Comparison of ENCODE assay signal across 8 cellular contexts in genomic region chr1:61641578-61642336, GRCh38.
DNase-seq lines count a peak whose midpoint lies in the region; ATAC-seq and TF ChIP-seq lines count a peak whose summit lies in the region.

No MANE protein-coding gene starts in this region.

- POLR2A ChIA-PET in CD8-positive, alpha-beta T cell (lab: Charles Lee), result no interaction called here

- intact Hi-C loops in CD8-positive, alpha-beta T cell (cut with DNase I, micrococcal nuclease), result loop anchor here in 1 of 2 experiments (1.0 to 10.0 kb wide), 2 partner anchors 591 to 1667 kb away; no protein-coding TSS in a partner anchor

- H3K27ac ChIP-seq in CD8-positive, alpha-beta T cell (ENCODE audit: low read depth, low read length), result no peak overlapping the region
- peak overlapping the region; percentile 54 for H3K27ac ChIP-seq in HL-60 (replicated peaks)
- no peak overlapping the region for H3K27ac ChIP-seq in smooth muscle cell (ENCODE audit: low read depth)

- H3F3A ChIP-seq in smooth muscle cell (ENCODE audit: low read depth), result no peaks in the 10 kb centered on the region

- H3K36me3 ChIP-seq in CD8-positive, alpha-beta T cell (ENCODE audit: insufficient read depth, low read length), result no peaks in the 10 kb centered on the region
- no peaks in the 10 kb centered on the region for H3K36me3 ChIP-seq in smooth muscle cell (ENCODE audit: low read depth)

- H3K4me3 ChIP-seq in CD8-positive, alpha-beta T cell (ENCODE audit: low read depth, low read length), result peak overlapping the region; percentile 25
- H3K4me3 ChIP-seq in HL-60 (replicated peaks; ENCODE audit: insufficient read depth, low read length) (no peak overlapping the region), astrocyte of the cerebellum (ENCODE audit: low read depth, low read length) (no peak overlapping the region), smooth muscle cell (no peak overlapping the region)

- no peak overlapping the region for H3K9ac ChIP-seq in smooth muscle cell (ENCODE audit: low read depth)

- H3K36me3 Mint-ChIP-seq in CD8-positive, alpha-beta T cell, result no peaks in the 10 kb centered on the region
- peaks cover 13% of the 10 kb centered on the region for H3K36me3 Mint-ChIP-seq in T-helper 17 cell (ENCODE audit: low read depth)
- no peaks in the 10 kb centered on the region for H3K36me3 Mint-ChIP-seq in immature natural killer cell

- peaks cover 4% of the 10 kb centered on the region for H3K27me3 ChIP-seq in CD8-positive, alpha-beta T cell (ENCODE audit: insufficient read depth, low read length)
- H3K27me3 ChIP-seq in HL-60 (ENCODE audit: insufficient read depth, poor library complexity, severe bottlenecking) (no peaks in the 10 kb centered on the region), smooth muscle cell (ENCODE audit: low read depth) (peaks cover 3% of the 10 kb centered on the region)

- no peaks in the 10 kb centered on the region for H3K9me3 Mint-ChIP-seq in CD8-positive, alpha-beta T cell
- H3K9me3 Mint-ChIP-seq in immature natural killer cell, result no peaks in the 10 kb centered on the region

- H3K4me2 ChIP-seq in smooth muscle cell, result peak overlapping the region; percentile 74

- no peaks in the 10 kb centered on the region for H3K9me3 ChIP-seq in CD8-positive, alpha-beta T cell (ENCODE audit: low read length)
- H3K9me3 ChIP-seq in T-helper 17 cell (ENCODE audit: control insufficient read depth, low read length, poor library complexity, severe bottlenecking) (no peaks in the 10 kb centered on the region), smooth muscle cell (replicated peaks; ENCODE audit: low read depth) (no peaks in the 10 kb centered on the region)

- peaks cover 11% of the 10 kb centered on the region for H3K4me1 Mint-ChIP-seq in CD8-positive, alpha-beta T cell (ENCODE audit: low read depth)
- H3K4me1 Mint-ChIP-seq in T-helper 17 cell (peaks cover 9% of the 10 kb centered on the region), immature natural killer cell (peaks cover 12% of the 10 kb centered on the region in 2 donors)

- peak; percentile 73 for TF ChIP-seq CTCF in CD8-positive, alpha-beta T cell (IDR thresholded peaks at IDR 0.05)
- TF ChIP-seq CTCF in GM20000 (IDR thresholded peaks at IDR 0.05; ENCODE audit: extremely low read depth, missing control alignments) (peak; percentile 62), HL-60 (IDR thresholded peaks at IDR 0.05; ENCODE audit: insufficient read depth, low read length) (peak; percentile 63), astrocyte of the cerebellum (IDR thresholded peaks at IDR 0.05; ENCODE audit: low read depth, low read length, missing control alignments) (peak; percentile 67), smooth muscle cell (IDR thresholded peaks at IDR 0.05; ENCODE audit: borderline replicate concordance, insufficient read depth, poor library complexity, severe bottlenecking) (peak; percentile 65)

- peak overlapping the region; percentile 75 for H2AFZ ChIP-seq in smooth muscle cell (ENCODE audit: low read depth)

- WGBS in smooth muscle cell (ENCODE audit: low lambda C conversion rate), result 28% methylated on average over 23 of the region's 23 CpGs

- H3K4me3 Mint-ChIP-seq in CD8-positive, alpha-beta T cell, result peak overlapping the region; percentile 69
- H3K4me3 Mint-ChIP-seq in T-helper 17 cell (peak overlapping the region; percentile 63), immature natural killer cell (peak overlapping the region; percentile 60 to 84 (median 78))

- H3K4me1 ChIP-seq in CD8-positive, alpha-beta T cell (ENCODE audit: insufficient read depth, low read length), result no peaks in the 10 kb centered on the region
- no peaks in the 10 kb centered on the region for H3K4me1 ChIP-seq in smooth muscle cell (ENCODE audit: low read depth)

- H3K79me2 ChIP-seq in smooth muscle cell (ENCODE audit: low read depth), result no peaks in the 10 kb centered on the region

- CTCF ChIA-PET in CD8-positive, alpha-beta T cell (lab: Charles Lee), result interaction anchor here (0.7 to 2.1 kb wide), 6 partner anchors 11 to 592 kb away, joined by 3 to 7 read pairs (median 3); no protein-coding TSS in a partner anchor

- H3K27me3 Mint-ChIP-seq in CD8-positive, alpha-beta T cell (ENCODE audit: low read depth), result peaks cover 2% of the 10 kb centered on the region
- H3K27me3 Mint-ChIP-seq in T-helper 17 cell, result peaks cover 31% of the 10 kb centered on the region
- H3K27me3 Mint-ChIP-seq in immature natural killer cell (ENCODE audit: low read depth in 3 of 3), result peaks cover 0 to 2% (median 0%) of the 10 kb centered on the region in 3 donors

- no peaks in the 10 kb centered on the region for H4K20me1 ChIP-seq in smooth muscle cell (ENCODE audit: low read depth)

- DNase-seq in CD8-positive, alpha-beta T cell, result peak; percentile 16 to 70 (median 57)
- DNase-seq in GM20000 (ENCODE audit: low spot score), result peak; percentile 79
- peak in 1 of 2 experiments; percentile 79 for DNase-seq in HL-60 (ENCODE audit: low read depth in 1 of 2, low spot score in 1 of 2)
- DNase-seq in T-helper 17 cell, result peak; percentile 10 to 32 (median 17)
- peak; percentile 59 for DNase-seq in astrocyte of the cerebellum (ENCODE audit: low read depth)
- DNase-seq in immature natural killer cell, result peak; percentile 43 to 47 (median 45)
- no peak for DNase-seq in smooth muscle cell (lab: John Stamatoyannopoulos, UW; ENCODE audit: unreplicated experiment)
- no peak for DNase-seq in NCI-H146 treated with DMSO at 0.1 percent for 48 hours (lab: John Stamatoyannopoulos, UW; ENCODE audit: unreplicated experiment)

- in situ Hi-C loops in astrocyte of the cerebellum (cut with HindIII; ENCODE audit: low sequenced_read_pairs), result no loop called here

- peak; percentile 84 for ATAC-seq in CD8-positive, alpha-beta T cell
- ATAC-seq in T-helper 17 cell, result peak; percentile 93

- peak overlapping the region; percentile 78 for H3K27ac Mint-ChIP-seq in CD8-positive, alpha-beta T cell
- peak overlapping the region; percentile 39 for H3K27ac Mint-ChIP-seq in T-helper 17 cell
- peak overlapping the region in 1 of 6 donors; percentile 25 for H3K27ac Mint-ChIP-seq in immature natural killer cell

Comparison
In these comparisons a context has a peak if more than half of its experiments do, and no peak if none do; other contexts are left out.
1. DNase-seq: peak in CD8-positive, alpha-beta T cell (7 of 7), GM20000 (single experiment), T-helper 17 cell (3 of 3), astrocyte of the cerebellum (single experiment) and immature natural killer cell (3 of 3); none in smooth muscle cell (single experiment) and NCI-H146 treated with DMSO at 0.1 percent for 48 hours (single experiment).
2. Peak in every context shown above with its lines, with median percentiles within 50 percentile points of each other: H3K4me3 Mint-ChIP-seq and CTCF ChIP-seq.